8 cellular contexts compared by ENCODE assay signal in genomic region chr4:186725422-186726149, GRCh38. TPM values are rescaled to one million over a fixed set of nuclear protein-coding genes. Genes with fewer than 3 reads are reported as not detected.
DNase-seq lines count a peak whose midpoint lies in the region; ATAC-seq and TF ChIP-seq lines count a peak whose summit lies in the region.

No MANE protein-coding gene starts in this region.

- H3K36me3 ChIP-seq in PC-9 (ENCODE audit: low read depth) (no peaks in the 10 kb centered on the region), duodenal mucosa (ENCODE audit: control insufficient read depth in 1 of 2, insufficient read depth in 2 of 2, low read length in 2 of 2) (no peaks in the 10 kb centered on the region), liver (ENCODE audit: control insufficient read depth in 4 of 4, insufficient read depth in 3 of 4, low read depth in 1 of 4, low read length in 3 of 4) (no peaks in the 10 kb centered on the region), suprapubic skin (no peaks in the 10 kb centered on the region)

- CTCF ChIA-PET in PC-9 (lab: Charles Lee) = interaction anchor here (0.6 kb wide), 1 partner anchor 11 kb away, joined by 5 read pairs; no protein-coding TSS in a partner anchor

- 2% methylated on average over 35 of the region's 35 CpGs for WGBS in liver
- under 1% methylated on average over 33 of the region's 35 CpGs for WGBS in suprapubic skin

- peak overlapping the region; percentile 68 to 87 for H3K9ac ChIP-seq in duodenal mucosa (ENCODE audit: low read depth in 1 of 2, low read length in 2 of 2)
- peak overlapping the region; percentile 62 to 64 for H3K9ac ChIP-seq in liver (ENCODE audit: low read depth in 1 of 2, low read length in 2 of 2)

- ATAC-seq in HG03095 (IDR thresholded peaks at IDR 0.05; ENCODE audit: unreplicated experiment) = no peak
- ATAC-seq in HG03039 (IDR thresholded peaks at IDR 0.05; ENCODE audit: unreplicated experiment) = no peak

- H3F3A ChIP-seq in PC-9 (ENCODE audit: insufficient read depth, low read depth) = peaks cover 15% of the 10 kb centered on the region; the same call in 1 of the 2 replicates

- TF ChIP-seq CTCF in GM20000 (IDR thresholded peaks at IDR 0.05; ENCODE audit: extremely low read depth, missing control alignments) (no peak), PC-9 (conservative IDR thresholded peaks at IDR 0.05) (peak; percentile 77), liver (IDR thresholded peaks at IDR 0.05; ENCODE audit: low read depth, low read length, missing input control) (peak; percentile 48), suprapubic skin (IDR thresholded peaks at IDR 0.05) (peak in 1 of 2 donors; percentile 53)

- peak overlapping the region; percentile 98 for H3K4me3 ChIP-seq in PC-9
- peak overlapping the region; percentile 78 to 87 for H3K4me3 ChIP-seq in duodenal mucosa (ENCODE audit: low read depth in 1 of 2, low read length in 2 of 2)
- peak overlapping the region; percentile 68 to 88 (median 74) for H3K4me3 ChIP-seq in liver (ENCODE audit: low read depth in 1 of 3, low read length in 3 of 3)
- peak overlapping the region; percentile 95 for H3K4me3 ChIP-seq in suprapubic skin

- H3K9me3 ChIP-seq in PC-9 (ENCODE audit: insufficient read depth, low read depth) (no peaks in the 10 kb centered on the region; the same call in 1 of the 2 replicates), duodenal mucosa (ENCODE audit: control insufficient read depth in 1 of 2, low read length in 2 of 2) (peaks cover 0 to under 1% of the 10 kb centered on the region in 2 donors), liver (ENCODE audit: control insufficient read depth in 4 of 4, low read length in 3 of 4) (peaks cover 0 to under 1% (median 0%) of the 10 kb centered on the region in 4 donors), suprapubic skin (no peaks in the 10 kb centered on the region)

- TF ChIP-seq EP300 in suprapubic skin (IDR thresholded peaks at IDR 0.05) = no peak

- H3K27ac ChIP-seq in PC-9 (peak overlapping the region; percentile 57; the same call in 1 of the 2 replicates), duodenal mucosa (ENCODE audit: low read depth, low read length) (peak overlapping the region; percentile 80), liver (ENCODE audit: low read depth in 1 of 2, low read length in 2 of 2) (peak overlapping the region; percentile 75 to 80), suprapubic skin (peak overlapping the region; percentile 93)

- peaks cover 32% of the 10 kb centered on the region for H3K79me2 ChIP-seq in PC-9 (ENCODE audit: low read depth)

- H3K4me1 ChIP-seq in PC-9 (replicated peaks; ENCODE audit: insufficient read depth) = peaks cover 40% of the 10 kb centered on the region
- H3K4me1 ChIP-seq in duodenal mucosa (ENCODE audit: control insufficient read depth in 1 of 2, insufficient read depth in 2 of 2, low read length in 2 of 2) = peaks cover 0 to 17% of the 10 kb centered on the region in 2 donors
- H3K4me1 ChIP-seq in liver (ENCODE audit: control insufficient read depth in 4 of 4, insufficient read depth in 4 of 4, low read length in 3 of 4) = peaks cover 3 to 35% (median 23%) of the 10 kb centered on the region in 4 donors
- peaks cover 40% of the 10 kb centered on the region for H3K4me1 ChIP-seq in suprapubic skin

- H3K4me2 ChIP-seq in PC-9 = peak overlapping the region; percentile 93

- H3K27me3 ChIP-seq in PC-9 (ENCODE audit: insufficient read depth, low read depth) (no peaks in the 10 kb centered on the region), duodenal mucosa (ENCODE audit: control insufficient read depth in 1 of 2, insufficient read depth in 2 of 2, low read length in 2 of 2) (peaks cover 0 to 3% of the 10 kb centered on the region in 2 donors), liver (ENCODE audit: control insufficient read depth in 4 of 4, insufficient read depth in 4 of 4, low read length in 3 of 4) (no peaks in the 10 kb centered on the region), suprapubic skin (peaks cover 15% of the 10 kb centered on the region)

- H3K9me2 ChIP-seq in PC-9 (ENCODE audit: insufficient read depth) = no peaks in the 10 kb centered on the region

- H2AFZ ChIP-seq in PC-9 = peak overlapping the region; percentile 98

- H4K20me1 ChIP-seq in PC-9 (ENCODE audit: insufficient read depth) = no peaks in the 10 kb centered on the region

- POLR2A ChIA-PET in PC-9 (lab: Charles Lee; ENCODE audit: unreplicated experiment) = interaction anchor here (0.6 kb wide), 1 partner anchor 881 kb away, joined by 3 read pairs; no protein-coding TSS in a partner anchor

- no peak for TF ChIP-seq POLR2A in suprapubic skin (IDR thresholded peaks at IDR 0.05)

- intact Hi-C loops in PC-9 (cut with micrococcal nuclease; ENCODE audit: unreplicated experiment) = loop anchor here (1.0 to 10.0 kb wide), 13 partner anchors 39 to 877 kb away; no protein-coding TSS in a partner anchor

- no TSS peak for BruUV-seq in PC-9 (replicated peaks; lab: Mats Ljungman, UMichigan)

- TF ChIP-seq RAD21 in liver (IDR thresholded peaks at IDR 0.05) = peak; percentile 80 to 82

- DNase-seq in A172 (ENCODE audit: low spot score) (peak; percentile 66), GM20000 (ENCODE audit: low spot score) (peak; percentile 34), PC-9 (peak; percentile 45 to 79), suprapubic skin (ENCODE audit: low spot score in 2 of 2) (peak in 1 of 2 donors; percentile 76)

TF ChIP-seq in liver, 16 proteins besides CTCF, POLR2A, EP300 and RAD21:
- TF ChIP-seq YY1 (IDR thresholded peaks at IDR 0.05) = peak; percentile 61
- TF ChIP-seq EGR1 (IDR thresholded peaks at IDR 0.05; ENCODE audit: low read depth in 2 of 2) = no peak

RNA-seq across cellular contexts. Expression of gene FAT1, which starts 1.9 kb away (rescaled TPM):
- 124 and 128 TPM in 2 replicates for total RNA-seq in A172 (2014; rRNA removed; shearing (Covaris generic))
- total RNA-seq in PC-9 (2021) (59.5 and 73.2 TPM in 2 replicates), liver (10 to 100 TPM; 44.4 to 48.0 TPM), suprapubic skin (100 to 1,000 TPM in 3 of 4 donors, 10 to 100 TPM in 1; 91.2 to 133 (median 105) TPM)
- polyA plus RNA-seq in liver = 10 to 100 TPM in 1 of 2 donors, 1 to 10 TPM in 1; 10.0 to 15.6 TPM
